In genomic region chr3:139113231-139113749, GRCh38 we compare ENCODE assay signal across 15 cellular contexts.
DNase-seq lines count a peak whose midpoint lies in the region; ATAC-seq, FAIRE-seq and TF ChIP-seq lines count a peak whose summit lies in the region.
"Had no signal": no experiment of that assay in that cellular context is flagged by ENCODE, and none has a peak within 500 bp of the region (broad histone marks: within the 10 kb centered on the region; RNA-seq: fewer than 3 reads in every experiment).

No MANE protein-coding gene starts in this region.

- POLR2A ChIA-PET in activated CD8-positive, alpha-beta T cell treated with anti-CD3 and anti-CD28 coated beads, Interleukin-2, amount 10 ng/mL, durations not matched to agents 7 days and 5 days (lab: Charles Lee) = no interaction called here

- peaks cover 15% of the 10 kb centered on the region for H3K4me1 Mint-ChIP-seq in activated CD8-positive, alpha-beta T cell treated with anti-CD3 and anti-CD28 coated beads, Interleukin-2, amount 10 ng/mL, durations not matched to agents 7 days and 5 days (ENCODE audit: low read depth)

- no peak overlapping the region for H3K27ac Mint-ChIP-seq in activated CD8-positive, alpha-beta T cell treated with anti-CD3 and anti-CD28 coated beads, Interleukin-2, amount 10 ng/mL, durations not matched to agents 7 days and 5 days

- no peaks in the 10 kb centered on the region for H3K36me3 ChIP-seq in right lobe of liver
- H3K36me3 ChIP-seq: upper lobe of right lung had no signal

- WGBS in right lobe of liver (ENCODE audit: insufficient coverage, low coverage, low lambda C conversion rate, missing lambda C conversion rate) = 57% methylated on average over 6 of the region's 6 CpGs

- TF ChIP-seq CTCF in right lobe of liver (IDR thresholded peaks at IDR 0.05) = peak in 1 of 4 donors; percentile 8

- TF ChIP-seq POLR2A in GM12892 (IDR thresholded peaks at IDR 0.05; ENCODE audit: low read depth, low read length) = no peak
- TF ChIP-seq POLR2A in right lobe of liver (IDR thresholded peaks at IDR 0.05) = no peak

- no peaks in the 10 kb centered on the region for H3K9me3 ChIP-seq in right lobe of liver
- H3K9me3 ChIP-seq: A549, upper lobe of right lung had no signal

- FAIRE-seq in GM12892 (lab: Jason Lieb, UNC) = peak; percentile 65
- FAIRE-seq: A549 had no signal

- intact Hi-C loops in right lobe of liver (cut with DNase I) = loop anchor here in 1 of 2 donors (5.0 kb wide), 1 partner anchor 214 kb away; no protein-coding TSS in a partner anchor

- peak; percentile 38 for ATAC-seq in activated CD8-positive, alpha-beta T cell treated with anti-CD3 and anti-CD28 coated beads, Interleukin-2, amount 10 ng/mL, durations not matched to agents 7 days and 5 days
- peak in 3 of 4 donors; percentile 2 to 11 (median 10) for ATAC-seq in right lobe of liver
- no peak for ATAC-seq in GM18517 (IDR thresholded peaks at IDR 0.05; ENCODE audit: unreplicated experiment)
- ATAC-seq: upper lobe of right lung had no signal

- H3K27me3 Mint-ChIP-seq in activated CD8-positive, alpha-beta T cell treated with anti-CD3 and anti-CD28 coated beads, Interleukin-2, amount 10 ng/mL, durations not matched to agents 7 days and 5 days (ENCODE audit: low read depth) = peaks cover 13% of the 10 kb centered on the region

- H3K4me3 ChIP-seq in right lobe of liver = no peak overlapping the region
- H3K4me3 ChIP-seq: A549, GM23248, upper lobe of right lung had no signal

- CTCF ChIA-PET in activated CD8-positive, alpha-beta T cell treated with anti-CD3 and anti-CD28 coated beads, Interleukin-2, amount 10 ng/mL, durations not matched to agents 7 days and 5 days (lab: Charles Lee) = interaction anchor here (1.6 to 5.6 kb wide), 3 partner anchors 177 to 216 kb away, joined by 4 to 55 read pairs (median 11); no protein-coding TSS in a partner anchor

- H3K4me3 Mint-ChIP-seq in activated CD8-positive, alpha-beta T cell treated with anti-CD3 and anti-CD28 coated beads, Interleukin-2, amount 10 ng/mL, durations not matched to agents 7 days and 5 days = no peak overlapping the region
- H3K4me3 Mint-ChIP-seq: activated T-cell treated with anti-CD3 and anti-CD28 coated beads, Interleukin-2, amount 50 U/mL, for 4 hours had no signal

- peak; percentile 25 for DNase-seq in DMS53 (lab: John Stamatoyannopoulos, UW)
- no peak for DNase-seq in DMS53 treated with DMSO at 0.1 percent for 48 hours (lab: John Stamatoyannopoulos, UW; ENCODE audit: unreplicated experiment)
- no peak for DNase-seq in GM12892 (ENCODE audit: insufficient read length)
- DNase-seq in activated CD8-positive, alpha-beta T cell treated with anti-CD3 and anti-CD28 coated beads, Interleukin-2, amount 10 ng/mL, durations not matched to agents 7 days and 5 days = peak; percentile 41
- peak in 1 of 3 donors; percentile 24 for DNase-seq in right lobe of liver
- no peak for DNase-seq in GM03348 (ENCODE audit: low spot score)
- no peak for DNase-seq in NCI-H510A treated with DMSO at 0.1 percent for 48 hours (lab: John Stamatoyannopoulos, UW)
- DNase-seq: activated T-cell treated with anti-CD3 and anti-CD28 coated beads, Interleukin-2, amount 50 U/mL, for 4 hours; central memory CD4-positive, alpha-beta T cell; DND-41; GM23248; upper lobe of right lung had no signal

- H3K27me3 ChIP-seq in right lobe of liver = no peaks in the 10 kb centered on the region
- H3K27me3 ChIP-seq: upper lobe of right lung had no signal

- H3K9me3 Mint-ChIP-seq in activated CD8-positive, alpha-beta T cell treated with anti-CD3 and anti-CD28 coated beads, Interleukin-2, amount 10 ng/mL, durations not matched to agents 7 days and 5 days (ENCODE audit: insufficient read depth) = no peaks in the 10 kb centered on the region
- H3K9me3 Mint-ChIP-seq: activated T-cell treated with anti-CD3 and anti-CD28 coated beads, Interleukin-2, amount 50 U/mL, for 4 hours had no signal

- no peaks in the 10 kb centered on the region for H3K36me3 Mint-ChIP-seq in activated CD8-positive, alpha-beta T cell treated with anti-CD3 and anti-CD28 coated beads, Interleukin-2, amount 10 ng/mL, durations not matched to agents 7 days and 5 days (ENCODE audit: low read depth)

- no peak overlapping the region for H3K27ac ChIP-seq in right lobe of liver
- H3K27ac ChIP-seq: A549, GM23248, parathyroid adenoma, upper lobe of right lung had no signal

- peaks cover 0 to 12% (median 4%) of the 10 kb centered on the region in 4 donors for H3K4me1 ChIP-seq in right lobe of liver
- H3K4me1 ChIP-seq: parathyroid adenoma, upper lobe of right lung had no signal

Comparison
In these comparisons a context has a peak if more than half of its experiments do, and no peak if none do; other contexts are left out.
1. DNase-seq: peak in DMS53 (single experiment) and activated CD8-positive, alpha-beta T cell treated with anti-CD3 and anti-CD28 coated beads, Interleukin-2, amount 10 ng/mL, durations not matched to agents 7 days and 5 days (single experiment); none in DMS53 treated with DMSO at 0.1 percent for 48 hours (single experiment), GM12892 (single experiment), GM03348 (single experiment) and NCI-H510A treated with DMSO at 0.1 percent for 48 hours (single experiment).